In genomic region chr10:123882681-123883445, GRCh38 we compare ENCODE assay signal across 18 cellular contexts. TPM values are rescaled to one million over a fixed set of nuclear protein-coding genes. Genes with fewer than 3 reads are reported as not detected.
"Had no signal": no experiment of that assay in that cellular context is flagged by ENCODE, and none has a peak within 500 bp of the region (broad histone marks: within the 10 kb centered on the region; RNA-seq: fewer than 3 reads in every experiment).

No MANE protein-coding gene starts in this region.

- DNase-seq: activated B cell treated with CpG ODN at 0.5 μM for 24 hours; activated CD4-positive, alpha-beta memory T cell treated with anti-CD3 and anti-CD28 coated beads, Interleukin-2, amount 10 ng/mL, durations not matched to agents 7 days and 5 days; activated CD4-positive, alpha-beta T cell treated with anti-CD3 and anti-CD28 coated beads for 4 hours; activated T-cell treated with anti-CD3 and anti-CD28 coated beads, Interleukin-2, amount 50 U/mL, for 1 hour; cerebellar nuclear complex; effector memory CD4-positive, alpha-beta T cell; foreskin keratinocyte; kidney glomerular epithelial cell; left ventricle myocardium superior; pancreas; stimulated activated CD4-positive, alpha-beta T cell treated with anti-CD3 and anti-CD28 coated beads, Interleukin-1b, Interleukin-23, amount 100 ng/mL, for 48 hours; stimulated activated CD8-positive, alpha-beta memory T cell treated with anti-CD3 and anti-CD28 coated beads, Interleukin-4, amount 100 ng/mL, for 48 hours; stimulated activated naive CD4-positive, alpha-beta T cell; T-helper 1 cell; T-helper 9 cell had no signal

- H3K4me3 Mint-ChIP-seq: activated B cell treated with CpG ODN at 0.5 μM for 24 hours; activated CD4-positive, alpha-beta memory T cell treated with anti-CD3 and anti-CD28 coated beads, Interleukin-2, amount 10 ng/mL, durations not matched to agents 7 days and 5 days; activated naive CD4-positive, alpha-beta T cell treated with anti-CD3 and anti-CD28 coated beads, Interleukin-2, amount 50 U/mL, for 24 hours; dendritic cell treated with granulocyte-macrophage colony-stimulating factor and Interleukin-4, amounts not matched to agents 40 ng/mL and 50 ng/mL, for 4 days had no signal

- H3K4me1 Mint-ChIP-seq: activated B cell treated with CpG ODN at 0.5 μM for 24 hours; activated CD4-positive, alpha-beta memory T cell treated with anti-CD3 and anti-CD28 coated beads, Interleukin-2, amount 10 ng/mL, durations not matched to agents 7 days and 5 days; activated naive CD4-positive, alpha-beta T cell treated with anti-CD3 and anti-CD28 coated beads, Interleukin-2, amount 50 U/mL, for 24 hours had no signal

- H3K4me1 ChIP-seq: foreskin keratinocyte, pancreas had no signal

- H3K9me3 ChIP-seq: pancreas had no signal

- H3K27ac Mint-ChIP-seq: activated B cell treated with CpG ODN at 0.5 μM for 24 hours; activated CD4-positive, alpha-beta memory T cell treated with anti-CD3 and anti-CD28 coated beads, Interleukin-2, amount 10 ng/mL, durations not matched to agents 7 days and 5 days; activated naive CD4-positive, alpha-beta T cell treated with anti-CD3 and anti-CD28 coated beads, Interleukin-2, amount 50 U/mL, for 24 hours; dendritic cell treated with granulocyte-macrophage colony-stimulating factor and Interleukin-4, amounts not matched to agents 40 ng/mL and 50 ng/mL, for 4 days had no signal

- H3K36me3 ChIP-seq: pancreas had no signal

- H3K27me3 Mint-ChIP-seq: activated CD4-positive, alpha-beta memory T cell treated with anti-CD3 and anti-CD28 coated beads, Interleukin-2, amount 10 ng/mL, durations not matched to agents 7 days and 5 days; dendritic cell treated with granulocyte-macrophage colony-stimulating factor and Interleukin-4, amounts not matched to agents 40 ng/mL and 50 ng/mL, for 4 days had no signal

- H3K4me3 ChIP-seq: pancreas had no signal

- H3K9me3 Mint-ChIP-seq: activated B cell treated with CpG ODN at 0.5 μM for 24 hours; activated naive CD4-positive, alpha-beta T cell treated with anti-CD3 and anti-CD28 coated beads, Interleukin-2, amount 50 U/mL, for 24 hours; dendritic cell treated with granulocyte-macrophage colony-stimulating factor and Interleukin-4, amounts not matched to agents 40 ng/mL and 50 ng/mL, for 4 days had no signal

- H3K27ac ChIP-seq: foreskin keratinocyte, pancreas had no signal

- ATAC-seq: foreskin keratinocyte, left ventricle myocardium superior, pancreas, sciatic nerve had no signal

- H3K27me3 ChIP-seq: foreskin keratinocyte, pancreas had no signal

- H3K36me3 Mint-ChIP-seq: activated naive CD4-positive, alpha-beta T cell treated with anti-CD3 and anti-CD28 coated beads, Interleukin-2, amount 50 U/mL, for 24 hours had no signal

RNA-seq across cellular contexts. Expression of gene CPXM2, which starts 8.7 kb away (rescaled TPM):
- total RNA-seq: activated B cell treated with CpG ODN at 0.5 μM for 24 hours; activated CD4-positive, alpha-beta memory T cell treated with anti-CD3 and anti-CD28 coated beads, Interleukin-2, amount 10 ng/mL, durations not matched to agents 7 days and 5 days; foreskin keratinocyte had no signal
